In the genomic region with DNA sequence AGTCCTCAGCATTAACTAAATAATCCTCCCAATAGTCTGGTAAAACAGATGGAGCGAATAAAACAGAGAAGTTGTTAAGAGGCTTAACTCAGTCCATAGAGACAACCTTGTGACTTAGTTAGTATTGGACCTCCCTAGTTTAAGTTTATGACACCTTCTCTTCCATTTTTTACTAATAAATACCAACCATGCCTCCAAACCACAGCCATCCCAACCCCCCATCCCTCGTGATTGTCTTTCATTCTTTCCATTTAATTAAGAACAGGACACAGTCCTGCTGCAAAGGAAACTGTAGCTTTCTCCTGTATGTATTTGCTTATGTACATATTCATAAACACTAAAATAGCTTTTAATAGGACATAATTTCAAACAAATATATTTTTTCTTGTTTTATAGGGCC, we compare ENCODE assay signal across 36 cellular contexts.
DNase-seq lines count a peak whose midpoint lies in the region; ATAC-seq, FAIRE-seq and TF ChIP-seq lines count a peak whose summit lies in the region.
"Had no signal": no experiment of that assay in that cellular context is flagged by ENCODE, and none has a peak within 500 bp of the region (broad histone marks: within the 10 kb centered on the region; RNA-seq: fewer than 3 reads in every experiment).

No MANE protein-coding gene starts in this region.

- dilution Hi-C loops in keratinocyte (cut with MboI; ENCODE audit: extremely low pct_ligation_motif_present, low sequenced_read_pairs) = no loop called here

- no peak for TF ChIP-seq CTCF in choroid plexus epithelial cell (conservative IDR thresholded peaks at IDR 0.05; ENCODE audit: low read depth, low read length)
- no peak for TF ChIP-seq CTCF in keratinocyte (optimal IDR thresholded peaks at IDR 0.05 in 1 of 3, IDR thresholded peaks at IDR 0.05 in 1 of 3, conservative IDR thresholded peaks at IDR 0.05 in 1 of 3; ENCODE audit: extremely low read depth in 1 of 3, insufficient read depth in 2 of 3, low read length in 3 of 3)

- no peak for FAIRE-seq in keratinocyte (lab: Jason Lieb, UNC)
- FAIRE-seq: GM19239 had no signal

- ATAC-seq in HG03196 (IDR thresholded peaks at IDR 0.05; ENCODE audit: unreplicated experiment) = no peak
- ATAC-seq: gastroesophageal sphincter; HCT116; left cardiac atrium; natural killer cell treated with Interleukin-12 subunit alpha and Interleukin-12 subunit beta and Interleukin-15 and Interleukin-18, amount 100 ng/mL, for 72 hours; psoas muscle had no signal

- H2AFZ ChIP-seq in keratinocyte (ENCODE audit: control insufficient read depth, low read length) = peak overlapping the region; percentile 19
- H2AFZ ChIP-seq: hepatocyte had no signal

- no peaks in the 10 kb centered on the region for H3K79me2 ChIP-seq in keratinocyte (ENCODE audit: control insufficient read depth, insufficient read depth, low read length)
- H3K79me2 ChIP-seq: hepatocyte had no signal

- no peak overlapping the region for H3K27ac ChIP-seq in keratinocyte (ENCODE audit: control insufficient read depth, insufficient read depth, low read length)
- H3K27ac ChIP-seq: esophagus muscularis mucosa, gastroesophageal sphincter, hepatocyte, psoas muscle, sigmoid colon, SJCRH30, transverse colon had no signal

- peak; percentile 38 for DNase-seq in D341Med (ENCODE audit: low spot score)
- DNase-seq in NCI-H524 treated with DMSO at 0.1 percent for 48 hours (lab: John Stamatoyannopoulos, UW) = peak; percentile 71
- peak; percentile 42 for DNase-seq in choroid plexus epithelial cell (ENCODE audit: low read depth)
- no peak for DNase-seq in keratinocyte (ENCODE audit: low read depth, low spot score)
- no peak for DNase-seq in GOT3 (lab: John Stamatoyannopoulos, UW)
- DNase-seq in NCI-H2081 (lab: John Stamatoyannopoulos, UW) = no peak
- no peak for DNase-seq in activated naive CD8-positive, alpha-beta T cell treated with anti-CD3 and anti-CD28 coated beads for 36 hours
- DNase-seq: ACHN; activated B cell treated with CpG ODN at 0.5 μM for 24 hours; activated CD4-positive, alpha-beta T cell treated with anti-CD3 and anti-CD28 coated beads, Interleukin-2, amount 50 U/mL, for 1 hour; activated gamma-delta T cell; activated T-cell treated with anti-CD3 and anti-CD28 coated beads, Interleukin-2, amount 50 U/mL, for 1 hour; C1 segment of cervical spinal cord; DMS79 treated with DMSO at 0.1 percent for 48 hours; Kasumi-1; left cardiac atrium; NCI-H1417 treated with DMSO at 0.1 percent for 48 hours; NCI-H446; occipital lobe; psoas muscle; RPMI8226; sigmoid colon; SJCRH30; stimulated activated CD4-positive, alpha-beta T cell treated with anti-CD3 and anti-CD28 coated beads, Interleukin-4, amount 100 ng/mL, for 4 hours; T-helper 1 cell; transverse colon had no signal

- no peaks in the 10 kb centered on the region for H4K20me1 ChIP-seq in keratinocyte (ENCODE audit: control insufficient read depth, extremely low read depth, insufficient read depth, low read length)

- no peak overlapping the region for H3K4me2 ChIP-seq in keratinocyte (ENCODE audit: control insufficient read depth, extremely low read depth, insufficient read depth, low read depth, low read length)
- H3K4me2 ChIP-seq: hepatocyte had no signal

- no peaks in the 10 kb centered on the region for H3K36me3 Mint-ChIP-seq in activated naive CD8-positive, alpha-beta T cell treated with anti-CD3 and anti-CD28 coated beads for 36 hours

- H3K4me1 ChIP-seq in keratinocyte (ENCODE audit: control insufficient read depth, extremely low read depth, insufficient read depth, low read length) = peaks cover 3% of the 10 kb centered on the region
- H3K4me1 ChIP-seq: esophagus muscularis mucosa, psoas muscle, sigmoid colon, transverse colon had no signal

- no peaks in the 10 kb centered on the region for H3K36me3 ChIP-seq in keratinocyte (ENCODE audit: control insufficient read depth in 2 of 2, extremely low read depth in 1 of 2, insufficient read depth in 2 of 2, low read length in 2 of 2)
- H3K36me3 ChIP-seq: esophagus muscularis mucosa, gastroesophageal sphincter, sigmoid colon, SJCRH30, transverse colon had no signal

- no peaks in the 10 kb centered on the region for H3K9me3 ChIP-seq in keratinocyte (ENCODE audit: control insufficient read depth, low read depth, low read length)
- H3K9me3 ChIP-seq: esophagus muscularis mucosa, gastroesophageal sphincter, psoas muscle, sigmoid colon, SJCRH30, transverse colon had no signal

- H3K4me3 ChIP-seq in choroid plexus epithelial cell (ENCODE audit: low read depth, low read length) (no peak overlapping the region), keratinocyte (ENCODE audit: control insufficient read depth in 2 of 3, extremely low read depth in 1 of 3, insufficient read depth in 2 of 3, low read depth in 1 of 3, low read length in 3 of 3) (no peak overlapping the region)
- H3K4me3 ChIP-seq: esophagus muscularis mucosa, gastroesophageal sphincter, hepatocyte, lung, psoas muscle, sigmoid colon, SJCRH30, transverse colon had no signal

- no peak overlapping the region for H3K27ac Mint-ChIP-seq in activated naive CD8-positive, alpha-beta T cell treated with anti-CD3 and anti-CD28 coated beads for 36 hours
- H3K27ac Mint-ChIP-seq: activated B cell treated with CpG ODN at 0.5 μM for 24 hours; dendritic cell treated with granulocyte-macrophage colony-stimulating factor and Interleukin-4, amounts not matched to agents 40 ng/mL and 50 ng/mL, for 4 days; natural killer cell treated with Interleukin-12 subunit alpha and Interleukin-12 subunit beta and Interleukin-15 and Interleukin-18, amount 100 ng/mL, for 72 hours had no signal

- no peak overlapping the region for H3K4me3 Mint-ChIP-seq in activated naive CD8-positive, alpha-beta T cell treated with anti-CD3 and anti-CD28 coated beads for 36 hours
- H3K4me3 Mint-ChIP-seq: activated B cell treated with CpG ODN at 0.5 μM for 24 hours; central memory CD8-positive, alpha-beta T cell; dendritic cell treated with granulocyte-macrophage colony-stimulating factor and Interleukin-4, amounts not matched to agents 40 ng/mL and 50 ng/mL, for 4 days; natural killer cell treated with Interleukin-12 subunit alpha and Interleukin-12 subunit beta and Interleukin-15 and Interleukin-18, amount 100 ng/mL, for 72 hours had no signal

- no peaks in the 10 kb centered on the region for H3K9me3 Mint-ChIP-seq in activated naive CD8-positive, alpha-beta T cell treated with anti-CD3 and anti-CD28 coated beads for 36 hours
- H3K9me3 Mint-ChIP-seq: activated B cell treated with CpG ODN at 0.5 μM for 24 hours; dendritic cell treated with granulocyte-macrophage colony-stimulating factor and Interleukin-4, amounts not matched to agents 40 ng/mL and 50 ng/mL, for 4 days had no signal

- H3K27me3 Mint-ChIP-seq in activated naive CD8-positive, alpha-beta T cell treated with anti-CD3 and anti-CD28 coated beads for 36 hours = peaks cover 4% of the 10 kb centered on the region
- H3K27me3 Mint-ChIP-seq: activated B cell treated with CpG ODN at 0.5 μM for 24 hours; central memory CD8-positive, alpha-beta T cell; dendritic cell treated with granulocyte-macrophage colony-stimulating factor and Interleukin-4, amounts not matched to agents 40 ng/mL and 50 ng/mL, for 4 days; natural killer cell treated with Interleukin-12 subunit alpha and Interleukin-12 subunit beta and Interleukin-15 and Interleukin-18, amount 100 ng/mL, for 72 hours had no signal

- H3K9me1 ChIP-seq in keratinocyte (ENCODE audit: control insufficient read depth, extremely low read depth, insufficient read depth, low read length) = no peaks in the 10 kb centered on the region

- no peaks in the 10 kb centered on the region for H3K27me3 ChIP-seq in keratinocyte (ENCODE audit: control insufficient read depth, extremely low read depth, insufficient read depth, low read length)
- H3K27me3 ChIP-seq: esophagus muscularis mucosa, gastroesophageal sphincter, hepatocyte, sigmoid colon, SJCRH30, transverse colon had no signal

- no peaks in the 10 kb centered on the region for H3K4me1 Mint-ChIP-seq in activated naive CD8-positive, alpha-beta T cell treated with anti-CD3 and anti-CD28 coated beads for 36 hours
- H3K4me1 Mint-ChIP-seq: activated B cell treated with CpG ODN at 0.5 μM for 24 hours; central memory CD8-positive, alpha-beta T cell had no signal

- H3K9ac ChIP-seq in keratinocyte (ENCODE audit: control insufficient read depth, extremely low read depth, insufficient read depth, low read length) = no peak overlapping the region

Comparison
In these comparisons a context has a peak if more than half of its experiments do, and no peak if none do; other contexts are left out.
1. DNase-seq: peak in D341Med (single experiment), NCI-H524 treated with DMSO at 0.1 percent for 48 hours (single experiment) and choroid plexus epithelial cell (single experiment); none in keratinocyte (single experiment), GOT3 (single experiment), NCI-H2081 (0 of 2) and activated naive CD8-positive, alpha-beta T cell treated with anti-CD3 and anti-CD28 coated beads for 36 hours (single experiment).